1 cellular context compared by ENCODE assay signal in genomic region chr20:36605309-36606170, GRCh38.
A peak's percentile ranks its signal among the peaks of the same experiment; 100 is the strongest.
TF ChIP-seq lines count a peak whose summit lies in the region.

RAB5IF (plus strand) TSS chr20:36605779; CDS start chr20:36605952, 173 bp downstream.

TF ChIP-seq in HepG2, 621 proteins besides CTCF, POLR2A, EP300 and RAD21 (continued from another document and continues in another):
- TF ChIP-seq SOX13 (IDR thresholded peaks at IDR 0.05) (no peak), SOX13 (CRISPR knock-in tag; conservative IDR thresholded peaks at IDR 0.05 in 1 of 2, IDR thresholded peaks at IDR 0.05 in 1 of 2) (peak in 1 of 2 experiments; percentile 71; a peak in 2 of 4 replicates), ZNF343 (CRISPR knock-in tag; IDR thresholded peaks at IDR 0.05) (0 out of 2 replicates have a peak, but pooled peaks have one; percentile 90), POLR2G (IDR thresholded peaks at IDR 0.05; ENCODE audit: low read depth, low read length) (peak; percentile 99), NFATC3 (CRISPR knock-in tag; IDR thresholded peaks at IDR 0.05) (0 out of 2 replicates have a peak, but pooled peaks have one; percentile 72), ZNF660 (CRISPR knock-in tag; IDR thresholded peaks at IDR 0.05; ENCODE audit: borderline replicate concordance, low read depth) (no peak; the same call in 1 of the 2 replicates), NFRKB (IDR thresholded peaks at IDR 0.05) (no peak), RFXAP (CRISPR knock-in tag; IDR thresholded peaks at IDR 0.05; ENCODE audit: borderline replicate concordance) (peak; percentile 97), ZFP36 (IDR thresholded peaks at IDR 0.05; ENCODE audit: borderline replicate concordance, low read depth, low read length, partially characterized antibody) (no peak), ZBTB10 (CRISPR knock-in tag; IDR thresholded peaks at IDR 0.05; ENCODE audit: borderline replicate concordance) (peak; percentile 77; the same call in 1 of the 2 replicates), ZNF510 (CRISPR knock-in tag; IDR thresholded peaks at IDR 0.05; ENCODE audit: low read depth) (peak; percentile 97), ZNF768 (CRISPR knock-in tag; IDR thresholded peaks at IDR 0.05) (peak; percentile 58), POGZ (CRISPR knock-in tag; IDR thresholded peaks at IDR 0.05) (peak; percentile 99), GATA4 (IDR thresholded peaks at IDR 0.05; ENCODE audit: borderline replicate concordance, low read depth) (peak; percentile 91; the same call in 1 of the 2 replicates), SNAPC5 (CRISPR knock-in tag; IDR thresholded peaks at IDR 0.05; ENCODE audit: borderline replicate concordance) (peak; percentile 58; the same call in 1 of the 2 replicates), LCORL (IDR thresholded peaks at IDR 0.05) (no peak), LCORL (CRISPR knock-in tag; IDR thresholded peaks at IDR 0.05) (peak; percentile 98), HOXA9 (CRISPR knock-in tag; IDR thresholded peaks at IDR 0.05; ENCODE audit: borderline replicate concordance) (no peak; the same call in 1 of the 2 replicates), GRHL1 (CRISPR knock-in tag; conservative IDR thresholded peaks at IDR 0.05) (no peak), RXRA (CRISPR knock-in tag; IDR thresholded peaks at IDR 0.05) (peak; percentile 84; the same call in 1 of the 2 replicates), PHB2 (IDR thresholded peaks at IDR 0.05; ENCODE audit: partially characterized antibody) (no peak), KMT2A (CRISPR knock-in tag; IDR thresholded peaks at IDR 0.05) (peak; percentile 96), JARID2 (CRISPR knock-in tag; IDR thresholded peaks at IDR 0.05; ENCODE audit: insufficient replicate concordance) (no peak), ZNF607 (CRISPR knock-in tag; IDR thresholded peaks at IDR 0.05; ENCODE audit: borderline replicate concordance) (peak; percentile 92), MED13 (CRISPR knock-in tag; IDR thresholded peaks at IDR 0.05) (peak; percentile 80), TBL1XR1 (IDR thresholded peaks at IDR 0.05; ENCODE audit: borderline replicate concordance, low read length, partially characterized antibody) (peak; percentile 75), SP2 (CRISPR knock-in tag; IDR thresholded peaks at IDR 0.05) (peak; percentile 88), ZNF143 (CRISPR knock-in tag; IDR thresholded peaks at IDR 0.05) (peak; percentile 21), ZNF512B (CRISPR knock-in tag; IDR thresholded peaks at IDR 0.05; ENCODE audit: borderline replicate concordance) (0 out of 2 replicates have a peak, but pooled peaks have one; percentile 90), POGK (CRISPR knock-in tag; conservative IDR thresholded peaks at IDR 0.05) (peak; percentile 96), ZNF10 (CRISPR knock-in tag; IDR thresholded peaks at IDR 0.05; ENCODE audit: borderline replicate concordance, low read depth) (peak; percentile 96; the same call in 1 of the 2 replicates), ZNF766 (CRISPR knock-in tag; IDR thresholded peaks at IDR 0.05; ENCODE audit: borderline replicate concordance) (peak; percentile 95), ZSCAN30 (CRISPR knock-in tag; IDR thresholded peaks at IDR 0.05) (no peak), BCL3 (CRISPR knock-in tag; IDR thresholded peaks at IDR 0.05) (no peak; the same call in 1 of the 2 replicates)
- TF ChIP-seq, protein P1, sequence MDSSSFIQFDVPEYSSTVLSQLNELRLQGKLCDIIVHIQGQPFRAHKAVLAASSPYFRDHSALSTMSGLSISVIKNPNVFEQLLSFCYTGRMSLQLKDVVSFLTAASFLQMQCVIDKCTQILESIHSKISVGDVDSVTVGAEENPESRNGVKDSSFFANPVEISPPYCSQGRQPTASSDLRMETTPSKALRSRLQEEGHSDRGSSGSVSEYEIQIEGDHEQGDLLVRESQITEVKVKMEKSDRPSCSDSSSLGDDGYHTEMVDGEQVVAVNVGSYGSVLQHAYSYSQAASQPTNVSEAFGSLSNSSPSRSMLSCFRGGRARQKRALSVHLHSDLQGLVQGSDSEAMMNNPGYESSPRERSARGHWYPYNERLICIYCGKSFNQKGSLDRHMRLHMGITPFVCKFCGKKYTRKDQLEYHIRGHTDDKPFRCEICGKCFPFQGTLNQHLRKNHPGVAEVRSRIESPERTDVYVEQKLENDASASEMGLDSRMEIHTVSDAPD (CRISPR knock-in tag; IDR thresholded peaks at IDR 0.05), result 0 out of 2 replicates have a peak, but pooled peaks have one; percentile 65
- TF ChIP-seq, protein P2, sequence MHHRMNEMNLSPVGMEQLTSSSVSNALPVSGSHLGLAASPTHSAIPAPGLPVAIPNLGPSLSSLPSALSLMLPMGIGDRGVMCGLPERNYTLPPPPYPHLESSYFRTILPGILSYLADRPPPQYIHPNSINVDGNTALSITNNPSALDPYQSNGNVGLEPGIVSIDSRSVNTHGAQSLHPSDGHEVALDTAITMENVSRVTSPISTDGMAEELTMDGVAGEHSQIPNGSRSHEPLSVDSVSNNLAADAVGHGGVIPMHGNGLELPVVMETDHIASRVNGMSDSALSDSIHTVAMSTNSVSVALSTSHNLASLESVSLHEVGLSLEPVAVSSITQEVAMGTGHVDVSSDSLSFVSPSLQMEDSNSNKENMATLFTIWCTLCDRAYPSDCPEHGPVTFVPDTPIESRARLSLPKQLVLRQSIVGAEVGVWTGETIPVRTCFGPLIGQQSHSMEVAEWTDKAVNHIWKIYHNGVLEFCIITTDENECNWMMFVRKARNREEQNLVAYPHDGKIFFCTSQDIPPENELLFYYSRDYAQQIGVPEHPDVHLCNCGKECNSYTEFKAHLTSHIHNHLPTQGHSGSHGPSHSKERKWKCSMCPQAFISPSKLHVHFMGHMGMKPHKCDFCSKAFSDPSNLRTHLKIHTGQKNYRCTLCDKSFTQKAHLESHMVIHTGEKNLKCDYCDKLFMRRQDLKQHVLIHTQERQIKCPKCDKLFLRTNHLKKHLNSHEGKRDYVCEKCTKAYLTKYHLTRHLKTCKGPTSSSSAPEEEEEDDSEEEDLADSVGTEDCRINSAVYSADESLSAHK (CRISPR knock-in tag; IDR thresholded peaks at IDR 0.05; ENCODE audit: borderline replicate concordance), result peak; percentile 63; the same call in 1 of the 2 replicates
- TF ChIP-seq, protein P3, sequence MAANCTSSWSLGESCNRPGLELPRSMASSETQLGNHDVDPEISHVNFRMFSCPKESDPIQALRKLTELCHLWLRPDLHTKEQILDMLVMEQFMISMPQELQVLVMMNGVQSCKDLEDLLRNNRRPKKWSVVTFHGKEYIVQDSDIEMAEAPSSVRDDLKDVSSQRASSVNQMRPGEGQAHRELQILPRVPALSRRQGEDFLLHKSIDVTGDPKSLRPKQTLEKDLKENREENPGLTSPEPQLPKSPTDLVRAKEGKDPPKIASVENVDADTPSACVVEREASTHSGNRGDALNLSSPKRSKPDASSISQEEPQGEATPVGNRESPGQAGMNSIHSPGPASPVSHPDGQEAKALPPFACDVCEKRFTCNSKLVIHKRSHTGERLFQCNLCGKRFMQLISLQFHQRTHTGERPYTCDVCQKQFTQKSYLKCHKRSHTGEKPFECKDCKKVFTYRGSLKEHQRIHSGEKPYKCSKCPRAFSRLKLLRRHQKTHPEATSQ (CRISPR knock-in tag; IDR thresholded peaks at IDR 0.05; ENCODE audit: borderline replicate concordance), result peak; percentile 97; the same call in 1 of the 2 replicates
- TF ChIP-seq, protein P4, sequence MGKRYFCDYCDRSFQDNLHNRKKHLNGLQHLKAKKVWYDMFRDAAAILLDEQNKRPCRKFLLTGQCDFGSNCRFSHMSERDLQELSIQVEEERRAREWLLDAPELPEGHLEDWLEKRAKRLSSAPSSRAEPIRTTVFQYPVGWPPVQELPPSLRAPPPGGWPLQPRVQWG (CRISPR knock-in tag; IDR thresholded peaks at IDR 0.05; ENCODE audit: borderline replicate concordance, low read depth), result no peak
- TF ChIP-seq, protein P5, sequence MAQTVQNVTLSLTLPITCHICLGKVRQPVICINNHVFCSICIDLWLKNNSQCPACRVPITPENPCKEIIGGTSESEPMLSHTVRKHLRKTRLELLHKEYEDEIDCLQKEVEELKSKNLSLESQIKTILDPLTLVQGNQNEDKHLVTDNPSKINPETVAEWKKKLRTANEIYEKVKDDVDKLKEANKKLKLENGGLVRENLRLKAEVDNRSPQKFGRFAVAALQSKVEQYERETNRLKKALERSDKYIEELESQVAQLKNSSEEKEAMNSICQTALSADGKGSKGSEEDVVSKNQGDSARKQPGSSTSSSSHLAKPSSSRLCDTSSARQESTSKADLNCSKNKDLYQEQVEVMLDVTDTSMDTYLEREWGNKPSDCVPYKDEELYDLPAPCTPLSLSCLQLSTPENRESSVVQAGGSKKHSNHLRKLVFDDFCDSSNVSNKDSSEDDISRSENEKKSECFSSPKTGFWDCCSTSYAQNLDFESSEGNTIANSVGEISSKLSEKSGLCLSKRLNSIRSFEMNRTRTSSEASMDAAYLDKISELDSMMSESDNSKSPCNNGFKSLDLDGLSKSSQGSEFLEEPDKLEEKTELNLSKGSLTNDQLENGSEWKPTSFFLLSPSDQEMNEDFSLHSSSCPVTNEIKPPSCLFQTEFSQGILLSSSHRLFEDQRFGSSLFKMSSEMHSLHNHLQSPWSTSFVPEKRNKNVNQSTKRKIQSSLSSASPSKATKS (CRISPR knock-in tag; IDR thresholded peaks at IDR 0.05), result no peak
